7 cellular contexts compared by ENCODE assay signal in genomic region chr2:37343537-37344434, GRCh38. TPM values are rescaled to one million over a fixed set of nuclear protein-coding genes. Genes with fewer than 3 reads are reported as not detected.
A peak's percentile ranks its signal among the peaks of the same experiment; 100 is the strongest.
DNase-seq lines count a peak whose midpoint lies in the region; ATAC-seq and TF ChIP-seq lines count a peak whose summit lies in the region.

No MANE protein-coding gene starts in this region.

- ATAC-seq in right lobe of liver, result peak; percentile 50 to 69 (median 60)
- no peak for ATAC-seq in GM18868 (IDR thresholded peaks at IDR 0.05; ENCODE audit: unreplicated experiment)
- ATAC-seq in HG02763 (IDR thresholded peaks at IDR 0.05; ENCODE audit: unreplicated experiment), result no peak

- 48% methylated on average over 4 of the region's 7 CpGs for WGBS in right lobe of liver (ENCODE audit: insufficient coverage, low coverage, low lambda C conversion rate, missing lambda C conversion rate)

- no peaks in the 10 kb centered on the region for H3K27me3 ChIP-seq in right lobe of liver
- no peaks in the 10 kb centered on the region for H3K27me3 ChIP-seq in tibial artery

- H3K27ac ChIP-seq in coronary artery (peak overlapping the region in 1 of 2 donors; percentile 40), right lobe of liver (peak overlapping the region; percentile 35 to 57 (median 53)), tibial artery (peak overlapping the region; percentile 48 to 60)

- H3K36me3 ChIP-seq in right lobe of liver (no peaks in the 10 kb centered on the region), tibial artery (no peaks in the 10 kb centered on the region)

- intact Hi-C loops in right lobe of liver (cut with DNase I) (no loop called here), tibial artery (cut with DNase I; ENCODE audit: low total_unique reads) (no loop called here)

- H3K9me3 ChIP-seq in right lobe of liver, result no peaks in the 10 kb centered on the region
- no peaks in the 10 kb centered on the region for H3K9me3 ChIP-seq in tibial artery

- DNase-seq in GM03348 (ENCODE audit: low spot score) (peak; percentile 69), NCI-H526 treated with DMSO at 0.1 percent for 48 hours (lab: John Stamatoyannopoulos, UW) (peak; percentile 11), coronary artery (ENCODE audit: low spot score) (no peak), right lobe of liver (no peak), tibial artery (no peak)

- H3K4me1 ChIP-seq in right lobe of liver (peaks cover 0 to 14% (median 0%) of the 10 kb centered on the region in 4 donors), tibial artery (peaks cover 0 to 21% (median 9%) of the 10 kb centered on the region in 4 donors)

- H3K4me3 ChIP-seq in coronary artery (peak overlapping the region; percentile 95), right lobe of liver (peak overlapping the region; percentile 38 to 57 (median 53)), tibial artery (peak overlapping the region; percentile 65 to 67)

- no peak for TF ChIP-seq POLR2A in right lobe of liver (IDR thresholded peaks at IDR 0.05)

- TF ChIP-seq CTCF in coronary artery (IDR thresholded peaks at IDR 0.05) (no peak), right lobe of liver (IDR thresholded peaks at IDR 0.05) (peak in 2 of 4 donors; percentile 5 to 9), tibial artery (IDR thresholded peaks at IDR 0.05) (peak in 1 of 2 experiments; percentile 11)

RNA-seq across cellular contexts. Expression of gene QPCT, which starts 0.6 kb away (rescaled TPM):
- 1 to 10 TPM in 3 of 6 experiments, under 1 TPM in 3; 0.55 to 1.5 (median 1.1) TPM for total RNA-seq in right lobe of liver

RNA-seq across cellular contexts. Expression of gene PRKD3, which starts 19.2 kb away (rescaled TPM):
- 10 to 100 TPM in 4 of 6 experiments, 1 to 10 TPM in 2; 8.4 to 15.2 (median 10.9) TPM for total RNA-seq in right lobe of liver

Comparison
In these comparisons a context has a peak if more than half of its experiments do, and no peak if none do; other contexts are left out.
1. DNase-seq: peak in GM03348 (single experiment) and NCI-H526 treated with DMSO at 0.1 percent for 48 hours (single experiment); none in coronary artery (single experiment), right lobe of liver (0 of 3) and tibial artery (0 of 2).
2. ATAC-seq: peak in right lobe of liver (4 of 4); none in GM18868 (single experiment) and HG02763 (single experiment).
3. Peak in every context shown above with its lines, with median percentiles within 50 percentile points of each other: H3K4me3 ChIP-seq.